ENCODE assay signal across 20 cellular contexts in genomic region chr4:148017801-148018200, GRCh38.
DNase-seq lines count a peak whose midpoint lies in the region; ATAC-seq and TF ChIP-seq lines count a peak whose summit lies in the region.
"Had no signal": no experiment of that assay in that cellular context is flagged by ENCODE, and none has a peak within 500 bp of the region (broad histone marks: within the 10 kb centered on the region; RNA-seq: fewer than 3 reads in every experiment).

No MANE protein-coding gene starts in this region.

- peak overlapping the region; percentile 35 for H3K27ac Mint-ChIP-seq in nephron progenitor cell
- H3K27ac Mint-ChIP-seq: activated naive CD8-positive, alpha-beta T cell treated with anti-CD3 and anti-CD28 coated beads, Interleukin-2, amount 10 ng/mL, durations not matched to agents 7 days and 5 days; HFFc6 had no signal

- H3K4me1 Mint-ChIP-seq in nephron progenitor cell, result peaks cover 16% of the 10 kb centered on the region
- H3K4me1 Mint-ChIP-seq: activated naive CD8-positive, alpha-beta T cell treated with anti-CD3 and anti-CD28 coated beads, Interleukin-2, amount 10 ng/mL, durations not matched to agents 7 days and 5 days had no signal

- no peaks in the 10 kb centered on the region for H3K9me3 ChIP-seq in gastroesophageal sphincter
- H3K9me3 ChIP-seq in osteoblast (ENCODE audit: low read depth, low read length), result no peaks in the 10 kb centered on the region
- H3K9me3 ChIP-seq: MG63, SK-N-SH had no signal

- no peak overlapping the region for H2AFZ ChIP-seq in osteoblast (ENCODE audit: low read length)

- no peak for TF ChIP-seq EP300 in gastroesophageal sphincter (IDR thresholded peaks at IDR 0.05)

- H3K27me3 Mint-ChIP-seq in nephron progenitor cell (ENCODE audit: low read depth, poor library complexity), result no peaks in the 10 kb centered on the region
- H3K27me3 Mint-ChIP-seq: activated naive CD8-positive, alpha-beta T cell treated with anti-CD3 and anti-CD28 coated beads, Interleukin-2, amount 10 ng/mL, durations not matched to agents 7 days and 5 days had no signal

- no peak for TF ChIP-seq CTCF in gastroesophageal sphincter (IDR thresholded peaks at IDR 0.05)
- TF ChIP-seq CTCF in nephron progenitor cell (IDR thresholded peaks at IDR 0.05), result no peak
- no peak for TF ChIP-seq CTCF in osteoblast (IDR thresholded peaks at IDR 0.05; ENCODE audit: extremely low read depth, low read depth, low read length)

- no peak overlapping the region for H3K4me2 ChIP-seq in osteoblast (ENCODE audit: insufficient read depth, low read length)
- H3K4me2 ChIP-seq: SK-N-SH had no signal

- TF ChIP-seq POLR2A in gastroesophageal sphincter (IDR thresholded peaks at IDR 0.05), result no peak

- H3K4me3 ChIP-seq in gastroesophageal sphincter, result no peak overlapping the region
- no peak overlapping the region for H3K4me3 ChIP-seq in osteoblast (ENCODE audit: insufficient read depth, low read length)
- H3K4me3 ChIP-seq: MG63 had no signal

- 25 to 33% methylated on average over 3 to 5 of the region's 5 CpGs for WGBS in gastroesophageal sphincter (ENCODE audit: low coverage in 1 of 2), 2 donors

- H3K9me3 Mint-ChIP-seq in nephron progenitor cell, result no peaks in the 10 kb centered on the region
- H3K9me3 Mint-ChIP-seq: activated naive CD8-positive, alpha-beta T cell treated with anti-CD3 and anti-CD28 coated beads, Interleukin-2, amount 10 ng/mL, durations not matched to agents 7 days and 5 days; CD8-positive, alpha-beta memory T cell; HFFc6 had no signal

- no peaks in the 10 kb centered on the region for H3K27me3 ChIP-seq in gastroesophageal sphincter
- H3K27me3 ChIP-seq in osteoblast (ENCODE audit: insufficient read depth, low read length), result no peaks in the 10 kb centered on the region
- H3K27me3 ChIP-seq: MG63 had no signal

- H3K4me1 ChIP-seq in gastroesophageal sphincter (peaks cover 6 to 72% (median 8%) of the 10 kb centered on the region in 3 donors), osteoblast (ENCODE audit: insufficient read depth, low read length) (no peaks in the 10 kb centered on the region)

- ATAC-seq in Right ventricle myocardium inferior (peak; percentile 81), gastroesophageal sphincter (peak; percentile 29), GM21529 (IDR thresholded peaks at IDR 0.05; ENCODE audit: unreplicated experiment) (no peak)

- intact Hi-C loops in Right ventricle myocardium inferior (cut with DNase I) (no loop called here), cardiac septum (cut with DNase I) (no loop called here)

- no peaks in the 10 kb centered on the region for H4K20me1 ChIP-seq in osteoblast (ENCODE audit: insufficient read depth, low read length)

- H3K79me2 ChIP-seq in osteoblast (ENCODE audit: insufficient read depth, low read length), result peaks cover 2% of the 10 kb centered on the region

- H3K36me3 ChIP-seq in gastroesophageal sphincter, result peaks cover 0 to 3% of the 10 kb centered on the region in 2 donors
- H3K36me3 ChIP-seq in osteoblast (ENCODE audit: insufficient read depth, low read length), result no peaks in the 10 kb centered on the region
- H3K36me3 ChIP-seq: MG63 had no signal

- no peak overlapping the region for H3K4me3 Mint-ChIP-seq in nephron progenitor cell
- H3K4me3 Mint-ChIP-seq: activated naive CD8-positive, alpha-beta T cell treated with anti-CD3 and anti-CD28 coated beads, Interleukin-2, amount 10 ng/mL, durations not matched to agents 7 days and 5 days; CD8-positive, alpha-beta memory T cell; HFFc6 had no signal

- H3K27ac ChIP-seq in gastroesophageal sphincter, result peak overlapping the region in 2 of 4 donors; percentile 46 to 60
- H3K27ac ChIP-seq in osteoblast (ENCODE audit: low read depth, low read length), result no peak overlapping the region

- H3K36me3 Mint-ChIP-seq in nephron progenitor cell (ENCODE audit: low read depth), result peaks cover 4% of the 10 kb centered on the region
- H3K36me3 Mint-ChIP-seq: activated naive CD8-positive, alpha-beta T cell treated with anti-CD3 and anti-CD28 coated beads, Interleukin-2, amount 10 ng/mL, durations not matched to agents 7 days and 5 days had no signal

- DNase-seq in Right ventricle myocardium inferior (ENCODE audit: missing footprints) (no peak), cardiac septum (ENCODE audit: low spot score) (no peak), nephron progenitor cell (no peak), OCI-M2 (lab: John Stamatoyannopoulos, UW; ENCODE audit: unreplicated experiment) (no peak), NOMO-1 (lab: John Stamatoyannopoulos, UW; ENCODE audit: unreplicated experiment in 2 of 2) (no peak), osteoblast (ENCODE audit: insufficient read length, low spot score, missing footprints) (no peak)
- DNase-seq: activated naive CD8-positive, alpha-beta T cell treated with anti-CD3 and anti-CD28 coated beads, Interleukin-2, amount 10 ng/mL, durations not matched to agents 7 days and 5 days; activated T-cell treated with anti-CD3 and anti-CD28 coated beads, Interleukin-2, amount 50 U/mL, for 1 hour; CD8-positive, alpha-beta memory T cell; central memory CD4-positive, alpha-beta T cell; HFFc6; MG63; NCI-H2081; NCI-H524 treated with DMSO at 0.1 percent for 48 hours; OCI-M1; SK-N-SH; stimulated activated CD4-positive, alpha-beta T cell treated with anti-CD3 and anti-CD28 coated beads, Interleukin-12 subunit alpha, Interleukin-12 subunit beta, amount 100 ng/mL, for 4 hours; stimulated activated naive CD4-positive, alpha-beta T cell had no signal
